8 cellular contexts compared by ENCODE assay signal in genomic region chr5:172886974-172887491, GRCh38. TPM values are rescaled to one million over a fixed set of nuclear protein-coding genes. Genes with fewer than 3 reads are reported as not detected.
DNase-seq lines count a peak whose midpoint lies in the region; ATAC-seq and TF ChIP-seq lines count a peak whose summit lies in the region.

No MANE protein-coding gene starts in this region.

- intact Hi-C loops in testis (cut with DNase I; ENCODE audit: low total_unique reads) = no loop called here

- no peaks in the 10 kb centered on the region for H3K27me3 Mint-ChIP-seq in memory B cell
- H3K27me3 Mint-ChIP-seq in activated T-helper 17 cell treated with anti-CD3 and anti-CD28 coated beads, Interleukin-2, amount 50 U/mL, for 72 hours = no peaks in the 10 kb centered on the region

- H3K9me3 ChIP-seq in duodenal mucosa (ENCODE audit: control insufficient read depth in 1 of 2, low read length in 2 of 2) = no peaks in the 10 kb centered on the region
- H3K9me3 ChIP-seq in testis = no peaks in the 10 kb centered on the region

- no peaks in the 10 kb centered on the region for H3K4me1 ChIP-seq in duodenal mucosa (ENCODE audit: control insufficient read depth in 1 of 2, insufficient read depth in 2 of 2, low read length in 2 of 2)
- peaks cover 25% of the 10 kb centered on the region for H3K4me1 ChIP-seq in testis

- H3K4me1 Mint-ChIP-seq in memory B cell = peaks cover 17% of the 10 kb centered on the region
- H3K4me1 Mint-ChIP-seq in activated T-helper 17 cell treated with anti-CD3 and anti-CD28 coated beads, Interleukin-2, amount 50 U/mL, for 72 hours = peaks cover 5% of the 10 kb centered on the region

- no peak for TF ChIP-seq POLR2A in testis (IDR thresholded peaks at IDR 0.05)

- H3K36me3 Mint-ChIP-seq in memory B cell = peaks cover 31% of the 10 kb centered on the region
- H3K36me3 Mint-ChIP-seq in activated T-helper 17 cell treated with anti-CD3 and anti-CD28 coated beads, Interleukin-2, amount 50 U/mL, for 72 hours (ENCODE audit: low read depth) = peaks cover 23% of the 10 kb centered on the region

- H3K27me3 ChIP-seq in duodenal mucosa (ENCODE audit: control insufficient read depth in 1 of 2, insufficient read depth in 2 of 2, low read length in 2 of 2) (no peaks in the 10 kb centered on the region), testis (no peaks in the 10 kb centered on the region)

- no peak for TF ChIP-seq CTCF in testis (IDR thresholded peaks at IDR 0.05)

- H3K27ac ChIP-seq in duodenal mucosa (ENCODE audit: low read depth, low read length) (peak overlapping the region; percentile 22), testis (peak overlapping the region; percentile 64 to 81)

- H3K4me3 Mint-ChIP-seq in memory B cell = no peak overlapping the region
- H3K4me3 Mint-ChIP-seq in activated T-helper 17 cell treated with anti-CD3 and anti-CD28 coated beads, Interleukin-2, amount 50 U/mL, for 72 hours = no peak overlapping the region

- peaks cover 0 to 45% of the 10 kb centered on the region in 2 donors for H3K36me3 ChIP-seq in duodenal mucosa (ENCODE audit: control insufficient read depth in 1 of 2, insufficient read depth in 2 of 2, low read length in 2 of 2)
- H3K36me3 ChIP-seq in testis (ENCODE audit: low read depth, missing control alignments) = no peaks in the 10 kb centered on the region

- no peaks in the 10 kb centered on the region for H3K9me3 Mint-ChIP-seq in memory B cell
- no peaks in the 10 kb centered on the region for H3K9me3 Mint-ChIP-seq in activated T-helper 17 cell treated with anti-CD3 and anti-CD28 coated beads, Interleukin-2, amount 50 U/mL, for 72 hours

- DNase-seq in NCI-H460 (ENCODE audit: extremely low read depth, low read depth) = peak; percentile 46
- no peak for DNase-seq in memory B cell (ENCODE audit: low spot score in 2 of 2)
- peak; percentile 62 for DNase-seq in testis
- DNase-seq in DMS53 (lab: John Stamatoyannopoulos, UW) = no peak
- DNase-seq in inferior parietal cortex (ENCODE audit: extremely low spot score) = no peak
- no peak for DNase-seq in activated CD4-positive, alpha-beta T cell treated with anti-CD3 and anti-CD28 coated beads for 4 hours

- H3K4me3 ChIP-seq in duodenal mucosa (ENCODE audit: low read depth in 1 of 2, low read length in 2 of 2) = no peak overlapping the region
- no peak overlapping the region for H3K4me3 ChIP-seq in testis

- ATAC-seq in memory B cell (ENCODE audit: low read depth) = no peak
- ATAC-seq in activated T-helper 17 cell treated with anti-CD3 and anti-CD28 coated beads, Interleukin-2, amount 50 U/mL, for 72 hours (replicated peaks) = no peak

- H3K9ac ChIP-seq in duodenal mucosa (ENCODE audit: low read depth in 1 of 2, low read length in 2 of 2) = peak overlapping the region in 1 of 2 donors; percentile 5

- WGBS in testis, 2 donors = 45 to 52% methylated on average over 17 of the region's 17 CpGs

- peak overlapping the region; percentile 76 for H3K27ac Mint-ChIP-seq in memory B cell
- no peak overlapping the region for H3K27ac Mint-ChIP-seq in activated T-helper 17 cell treated with anti-CD3 and anti-CD28 coated beads, Interleukin-2, amount 50 U/mL, for 72 hours

RNA-seq across cellular contexts. Expression of gene ERGIC1, which starts 53.0 kb away (rescaled TPM):
- total RNA-seq in NCI-H460 (2014; rRNA removed; shearing (Covaris generic)) = 189 and 198 TPM in 2 replicates
- 98.4 and 127 TPM in 2 replicates for polyA plus RNA-seq in NCI-H460 (2014; cell fraction: nucleus; rRNA removed)
- total RNA-seq in testis = 10 to 100 TPM; 89.8 to 100.0 TPM
- polyA plus RNA-seq in testis (ENCODE audit: insufficient read depth, low read depth, low replicate concordance) = 94.1 TPM
- total RNA-seq in activated T-helper 17 cell treated with anti-CD3 and anti-CD28 coated beads, Interleukin-2, amount 50 U/mL, for 72 hours = 10 to 100 TPM; 34.0 to 35.7 TPM

Comparison
In these comparisons a context has a peak if more than half of its experiments do, and no peak if none do; other contexts are left out.
1. DNase-seq: peak in NCI-H460 (single experiment) and testis (single experiment); none in memory B cell (0 of 2), DMS53 (single experiment), inferior parietal cortex (single experiment) and activated CD4-positive, alpha-beta T cell treated with anti-CD3 and anti-CD28 coated beads for 4 hours (0 of 2).